In the genomic region with DNA sequence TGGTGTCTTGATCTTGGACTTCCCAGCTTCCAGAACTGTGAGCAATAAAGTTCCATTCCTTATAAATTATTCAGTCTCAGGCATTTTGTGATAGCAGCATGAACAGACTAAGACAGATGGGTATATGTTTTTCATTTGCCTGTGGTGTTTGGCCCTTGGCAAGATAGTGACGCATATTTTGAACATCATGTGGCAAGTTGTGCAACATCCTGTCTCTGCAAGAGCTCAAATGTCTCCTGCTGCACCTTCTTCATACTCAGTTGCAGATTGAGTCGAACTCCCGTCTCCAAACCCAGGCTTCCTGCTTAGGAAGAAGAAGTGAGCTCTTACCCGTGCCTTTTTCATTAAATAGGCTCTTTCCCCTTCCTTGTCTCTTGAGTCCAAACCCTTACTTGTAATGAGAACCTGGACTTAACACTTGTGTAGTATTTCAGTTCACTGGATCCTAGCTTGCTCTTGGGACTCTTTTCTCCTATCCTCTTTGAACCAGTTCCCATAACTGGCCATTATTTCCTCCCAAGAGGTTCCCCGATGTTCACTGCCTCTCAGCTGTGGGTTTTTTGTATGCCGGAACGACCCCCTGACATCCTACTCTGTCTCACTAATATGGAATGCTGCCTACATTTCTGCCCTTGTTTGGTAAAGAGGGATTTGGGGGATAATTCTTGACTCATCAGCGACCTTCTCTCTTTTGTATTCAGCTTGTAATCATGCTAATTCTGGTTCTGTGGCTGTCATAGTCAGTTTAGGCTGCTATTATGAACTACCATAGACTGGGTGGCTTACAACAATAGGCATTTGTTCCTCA, we compare ENCODE assay signal across 1 cellular context.
TF ChIP-seq lines count a peak whose summit lies in the region.

No MANE protein-coding gene starts in this region.

TF ChIP-seq in K562, 482 proteins besides CTCF, POLR2A, EP300 and RAD21 (continued from another document):
- TF ChIP-seq PATZ1 (CRISPR knock-in tag; IDR thresholded peaks at IDR 0.05; ENCODE audit: borderline replicate concordance), result no peak
- TF ChIP-seq XRCC4 (IDR thresholded peaks at IDR 0.05; ENCODE audit: extremely low read depth, insufficient read depth, insufficient read length), result no peak
- no peak for TF ChIP-seq ZNF277 (CRISPR knock-in tag; IDR thresholded peaks at IDR 0.05; ENCODE audit: borderline replicate concordance)
- no peak for TF ChIP-seq SP2 (IDR thresholded peaks at IDR 0.05; ENCODE audit: extremely low read depth, low read depth, low read length, poor library complexity, severe bottlenecking)
- TF ChIP-seq CBX2 (IDR thresholded peaks at IDR 0.05; ENCODE audit: insufficient read depth, low read length, poor library complexity, severe bottlenecking), result no peak
- no peak for TF ChIP-seq ARID1B (IDR thresholded peaks at IDR 0.05)
- TF ChIP-seq ZNF12 (CRISPR knock-in tag; IDR thresholded peaks at IDR 0.05), result no peak
- TF ChIP-seq, protein P1, sequence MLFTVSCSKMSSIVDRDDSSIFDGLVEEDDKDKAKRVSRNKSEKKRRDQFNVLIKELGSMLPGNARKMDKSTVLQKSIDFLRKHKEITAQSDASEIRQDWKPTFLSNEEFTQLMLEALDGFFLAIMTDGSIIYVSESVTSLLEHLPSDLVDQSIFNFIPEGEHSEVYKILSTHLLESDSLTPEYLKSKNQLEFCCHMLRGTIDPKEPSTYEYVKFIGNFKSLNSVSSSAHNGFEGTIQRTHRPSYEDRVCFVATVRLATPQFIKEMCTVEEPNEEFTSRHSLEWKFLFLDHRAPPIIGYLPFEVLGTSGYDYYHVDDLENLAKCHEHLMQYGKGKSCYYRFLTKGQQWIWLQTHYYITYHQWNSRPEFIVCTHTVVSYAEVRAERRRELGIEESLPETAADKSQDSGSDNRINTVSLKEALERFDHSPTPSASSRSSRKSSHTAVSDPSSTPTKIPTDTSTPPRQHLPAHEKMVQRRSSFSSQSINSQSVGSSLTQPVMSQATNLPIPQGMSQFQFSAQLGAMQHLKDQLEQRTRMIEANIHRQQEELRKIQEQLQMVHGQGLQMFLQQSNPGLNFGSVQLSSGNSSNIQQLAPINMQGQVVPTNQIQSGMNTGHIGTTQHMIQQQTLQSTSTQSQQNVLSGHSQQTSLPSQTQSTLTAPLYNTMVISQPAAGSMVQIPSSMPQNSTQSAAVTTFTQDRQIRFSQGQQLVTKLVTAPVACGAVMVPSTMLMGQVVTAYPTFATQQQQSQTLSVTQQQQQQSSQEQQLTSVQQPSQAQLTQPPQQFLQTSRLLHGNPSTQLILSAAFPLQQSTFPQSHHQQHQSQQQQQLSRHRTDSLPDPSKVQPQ (CRISPR knock-in tag; IDR thresholded peaks at IDR 0.05; ENCODE audit: borderline replicate concordance), result no peak
- no peak for TF ChIP-seq BRD9 (IDR thresholded peaks at IDR 0.05; ENCODE audit: low read depth, partially characterized antibody)
- peak; percentile 73 for TF ChIP-seq CEBPB (tag; IDR thresholded peaks at IDR 0.05)
- TF ChIP-seq ZNF79 (CRISPR knock-in tag; IDR thresholded peaks at IDR 0.05; ENCODE audit: low read depth), result no peak
- TF ChIP-seq, protein P2, sequence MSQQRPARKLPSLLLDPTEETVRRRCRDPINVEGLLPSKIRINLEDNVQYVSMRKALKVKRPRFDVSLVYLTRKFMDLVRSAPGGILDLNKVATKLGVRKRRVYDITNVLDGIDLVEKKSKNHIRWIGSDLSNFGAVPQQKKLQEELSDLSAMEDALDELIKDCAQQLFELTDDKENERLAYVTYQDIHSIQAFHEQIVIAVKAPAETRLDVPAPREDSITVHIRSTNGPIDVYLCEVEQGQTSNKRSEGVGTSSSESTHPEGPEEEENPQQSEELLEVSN (IDR thresholded peaks at IDR 0.05; ENCODE audit: borderline replicate concordance in 1 of 2, extremely low read depth in 1 of 2, insufficient read depth in 1 of 2, insufficient read length in 1 of 2, low read depth in 1 of 2, low read length in 1 of 2, poor library complexity in 1 of 2, severe bottlenecking in 1 of 2), result no peak
- TF ChIP-seq CHCHD3 (CRISPR knock-in tag; IDR thresholded peaks at IDR 0.05), result no peak
- no peak for TF ChIP-seq CHD4 (IDR thresholded peaks at IDR 0.05; ENCODE audit: insufficient read depth, insufficient replicate concordance, low read depth, low read length, poor library complexity, severe bottlenecking)
- no peak for TF ChIP-seq TRIM25 (IDR thresholded peaks at IDR 0.05; ENCODE audit: borderline replicate concordance)
- no peak for TF ChIP-seq DMBX1 (CRISPR knock-in tag; IDR thresholded peaks at IDR 0.05; ENCODE audit: borderline replicate concordance)
- no peak for TF ChIP-seq HSF4 (CRISPR knock-in tag; IDR thresholded peaks at IDR 0.05; ENCODE audit: borderline replicate concordance)
- no peak for TF ChIP-seq ZBTB11 (CRISPR knock-in tag; IDR thresholded peaks at IDR 0.05)
